Comparison of ENCODE assay signal across 8 cellular contexts in the genomic region with DNA sequence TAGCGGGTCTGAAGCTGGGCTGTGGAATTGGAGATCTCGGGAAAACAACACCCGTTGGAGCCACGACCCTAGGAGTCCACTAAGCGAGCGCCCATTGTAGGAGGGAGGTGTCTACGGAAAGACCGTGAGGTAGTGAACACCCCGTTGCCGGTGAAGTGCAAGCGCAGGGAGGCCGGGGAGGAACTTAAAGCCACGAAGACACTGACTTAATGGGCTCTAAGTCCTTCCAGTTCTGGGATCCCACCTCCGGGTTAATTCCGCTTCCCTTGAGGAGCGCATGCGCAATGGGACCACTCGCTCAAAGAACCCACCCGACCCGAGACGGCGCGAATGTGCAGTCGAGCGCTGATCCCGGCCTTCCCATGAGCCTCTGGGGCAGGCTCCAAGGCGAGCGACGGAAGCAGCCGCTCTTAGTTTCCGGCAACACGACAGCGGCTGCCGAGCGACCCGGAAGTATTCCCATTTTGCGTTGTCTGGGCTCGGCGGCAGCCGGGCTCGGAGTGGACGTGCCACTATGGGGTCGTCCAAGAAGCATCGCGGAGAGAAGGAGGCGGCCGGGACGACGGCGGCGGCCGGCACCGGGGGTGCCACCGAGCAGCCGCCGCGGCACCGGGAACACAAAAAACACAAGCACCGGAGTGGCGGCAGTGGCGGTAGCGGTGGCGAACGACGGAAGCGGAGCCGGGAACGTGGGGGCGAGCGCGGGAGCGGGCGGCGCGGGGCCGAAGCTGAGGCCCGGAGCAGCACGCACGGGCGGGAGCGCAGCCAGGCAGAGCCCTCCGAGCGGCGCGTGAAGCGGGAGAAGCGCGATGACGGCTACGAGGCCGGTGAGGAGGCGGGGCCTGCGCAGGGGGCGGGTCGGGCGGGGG. TPM values are rescaled to one million over a fixed set of nuclear protein-coding genes. Genes with fewer than 3 reads are reported as not detected.
A peak's percentile ranks its signal among the peaks of the same experiment; 100 is the strongest.
DNase-seq lines count a peak whose midpoint lies in the region; ATAC-seq and TF ChIP-seq lines count a peak whose summit lies in the region.

A gene with protein sequence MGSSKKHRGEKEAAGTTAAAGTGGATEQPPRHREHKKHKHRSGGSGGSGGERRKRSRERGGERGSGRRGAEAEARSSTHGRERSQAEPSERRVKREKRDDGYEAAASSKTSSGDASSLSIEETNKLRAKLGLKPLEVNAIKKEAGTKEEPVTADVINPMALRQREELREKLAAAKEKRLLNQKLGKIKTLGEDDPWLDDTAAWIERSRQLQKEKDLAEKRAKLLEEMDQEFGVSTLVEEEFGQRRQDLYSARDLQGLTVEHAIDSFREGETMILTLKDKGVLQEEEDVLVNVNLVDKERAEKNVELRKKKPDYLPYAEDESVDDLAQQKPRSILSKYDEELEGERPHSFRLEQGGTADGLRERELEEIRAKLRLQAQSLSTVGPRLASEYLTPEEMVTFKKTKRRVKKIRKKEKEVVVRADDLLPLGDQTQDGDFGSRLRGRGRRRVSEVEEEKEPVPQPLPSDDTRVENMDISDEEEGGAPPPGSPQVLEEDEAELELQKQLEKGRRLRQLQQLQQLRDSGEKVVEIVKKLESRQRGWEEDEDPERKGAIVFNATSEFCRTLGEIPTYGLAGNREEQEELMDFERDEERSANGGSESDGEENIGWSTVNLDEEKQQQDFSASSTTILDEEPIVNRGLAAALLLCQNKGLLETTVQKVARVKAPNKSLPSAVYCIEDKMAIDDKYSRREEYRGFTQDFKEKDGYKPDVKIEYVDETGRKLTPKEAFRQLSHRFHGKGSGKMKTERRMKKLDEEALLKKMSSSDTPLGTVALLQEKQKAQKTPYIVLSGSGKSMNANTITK (plus strand): TSS at position 468 of the 869 bp plus-strand sequence. CDS start 47 bp downstream, at position 515.

- peak; percentile 80 for ATAC-seq in HG02571 (IDR thresholded peaks at IDR 0.05; ENCODE audit: unreplicated experiment)
- ATAC-seq in SK-N-SH treated with all-trans-retinoic acid at 6 μM for 48 hours: peak; percentile 96
- peak; percentile 99 for ATAC-seq in gastroesophageal sphincter

- peaks cover 23% of the 10 kb centered on the region for H3K27me3 ChIP-seq in gastroesophageal sphincter
- H3K27me3 ChIP-seq in neutrophil: no peaks in the 10 kb centered on the region

- no peak for TF ChIP-seq EP300 in gastroesophageal sphincter (IDR thresholded peaks at IDR 0.05)

- H3K4me3 ChIP-seq in gastroesophageal sphincter: peak within 1 kb of the TSS; percentile 85 to 100
- peak within 1 kb of the TSS; percentile 97 to 98 for H3K4me3 ChIP-seq in neutrophil (ENCODE audit: low read depth in 1 of 2, low read length in 1 of 2)

- H3K27ac ChIP-seq in gastroesophageal sphincter (peak within 1 kb of the TSS; percentile 73 to 98 (median 90)), neutrophil (peak within 1 kb of the TSS; percentile 92)

- H3K36me3 ChIP-seq in gastroesophageal sphincter (peaks cover 0 to 30% of the 10 kb centered on the region in 2 donors), neutrophil (peaks cover 28% of the 10 kb centered on the region)

- TF ChIP-seq CTCF in gastroesophageal sphincter (IDR thresholded peaks at IDR 0.05): peak in 1 of 4 experiments; percentile 2
- TF ChIP-seq CTCF in neutrophil (IDR thresholded peaks at IDR 0.05): no peak
- no peak for TF ChIP-seq CTCF in subcutaneous adipose tissue (IDR thresholded peaks at IDR 0.05; ENCODE audit: low read depth)

- TF ChIP-seq POLR2A in gastroesophageal sphincter (IDR thresholded peaks at IDR 0.05): peak; percentile 55 to 60

- DNase-seq in GM04504 (ENCODE audit: low read depth) (peak; percentile 93), NCI-H1092 treated with DMSO at 0.1 percent for 48 hours (lab: John Stamatoyannopoulos, UW) (peak; percentile 99)
- DNase-seq in activated naive CD4-positive, alpha-beta T cell treated with anti-CD3 and anti-CD28 coated beads, Interleukin-2, amount 50 U/mL, for 16 hours: peak; percentile 95

- H3K4me1 ChIP-seq in gastroesophageal sphincter: peaks cover 10 to 35% (median 24%) of the 10 kb centered on the region in 3 donors
- H3K4me1 ChIP-seq in neutrophil (ENCODE audit: control insufficient read depth in 1 of 2, insufficient read depth in 1 of 2, low read depth in 1 of 2, low read length in 1 of 2): peaks cover 23 to 29% of the 10 kb centered on the region in 2 experiments

- 0% methylated on average over 9 to 13 of the region's 96 CpGs for WGBS in gastroesophageal sphincter (ENCODE audit: low coverage in 1 of 2), 2 donors

- H3K9me3 ChIP-seq in gastroesophageal sphincter (no peaks in the 10 kb centered on the region), neutrophil (no peaks in the 10 kb centered on the region)

TF ChIP-seq in SK-N-SH treated with all-trans-retinoic acid at 6 μM for 48 hours, 23 proteins besides CTCF, POLR2A, EP300 and RAD21:
- no peak for TF ChIP-seq TCF4 (CRISPR knock-in tag; IDR thresholded peaks at IDR 0.05; ENCODE audit: borderline replicate concordance)
- TF ChIP-seq, protein P1, sequence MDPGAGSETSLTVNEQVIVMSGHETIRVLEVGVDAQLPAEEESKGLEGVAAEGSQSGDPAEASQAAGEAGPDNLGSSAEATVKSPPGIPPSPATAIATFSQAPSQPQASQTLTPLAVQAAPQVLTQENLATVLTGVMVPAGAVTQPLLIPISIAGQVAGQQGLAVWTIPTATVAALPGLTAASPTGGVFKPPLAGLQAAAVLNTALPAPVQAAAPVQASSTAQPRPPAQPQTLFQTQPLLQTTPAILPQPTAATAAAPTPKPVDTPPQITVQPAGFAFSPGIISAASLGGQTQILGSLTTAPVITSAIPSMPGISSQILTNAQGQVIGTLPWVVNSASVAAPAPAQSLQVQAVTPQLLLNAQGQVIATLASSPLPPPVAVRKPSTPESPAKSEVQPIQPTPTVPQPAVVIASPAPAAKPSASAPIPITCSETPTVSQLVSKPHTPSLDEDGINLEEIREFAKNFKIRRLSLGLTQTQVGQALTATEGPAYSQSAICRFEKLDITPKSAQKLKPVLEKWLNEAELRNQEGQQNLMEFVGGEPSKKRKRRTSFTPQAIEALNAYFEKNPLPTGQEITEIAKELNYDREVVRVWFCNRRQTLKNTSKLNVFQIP (CRISPR knock-in tag; IDR thresholded peaks at IDR 0.05; ENCODE audit: borderline replicate concordance, low read depth): no peak
- TF ChIP-seq ZNF8 (CRISPR knock-in tag; IDR thresholded peaks at IDR 0.05): 0 out of 2 replicates have a peak, but pooled peaks have one; percentile 15
- no peak for TF ChIP-seq ESRRG (CRISPR knock-in tag; IDR thresholded peaks at IDR 0.05)
- no peak for TF ChIP-seq SNAI2 (CRISPR knock-in tag; IDR thresholded peaks at IDR 0.05)

RNA-seq across cellular contexts. Expression of the gene that starts here (rescaled TPM):
- total RNA-seq in gastroesophageal sphincter (10 to 100 TPM; 32.3 to 96.1 (median 39.7) TPM), subcutaneous adipose tissue (10 to 100 TPM; 33.7 to 69.9 (median 41.8) TPM)

Comparison
In these comparisons a context has a peak if more than half of its experiments do, and no peak if none do; other contexts are left out.
1. Peak in every context shown above with its lines: DNase-seq, ATAC-seq, H3K4me3 ChIP-seq and H3K27ac ChIP-seq.